ENCODE assay signal across 26 cellular contexts in genomic region chr3:192842711-192843436, GRCh38.
"Had no signal": no experiment of that assay in that cellular context is flagged by ENCODE, and none has a peak within 500 bp of the region (broad histone marks: within the 10 kb centered on the region; RNA-seq: fewer than 3 reads in every experiment).

No MANE protein-coding gene starts in this region.

- H3K4me3 Mint-ChIP-seq: activated CD4-positive, alpha-beta T cell treated with anti-CD3 and anti-CD28 coated beads, Interleukin-2, amount 10 ng/mL, durations not matched to agents 7 days and 5 days; activated CD8-positive, alpha-beta memory T cell treated with anti-CD3 and anti-CD28 coated beads, Interleukin-2, amount 10 ng/mL, durations not matched to agents 7 days and 5 days; activated CD8-positive, alpha-beta T cell treated with anti-CD3 and anti-CD28 coated beads for 36 hours; activated naive CD8-positive, alpha-beta T cell treated with anti-CD3 and anti-CD28 coated beads, Interleukin-2, amount 50 U/mL, for 24 hours; memory B cell; stimulated activated memory B cell treated with anti-CD40 and anti-IgM and Interleukin-4, amounts not matched to agents 10 μg/mL and 1 μg/mL and 100 μg/mL, for 72 hours had no signal

- DNase-seq: activated CD4-positive, alpha-beta T cell treated with anti-CD3 and anti-CD28 coated beads, Interleukin-2, amount 10 ng/mL, durations not matched to agents 7 days and 5 days; activated CD4-positive, CD25-positive, alpha-beta regulatory T cell treated with anti-CD3 and anti-CD28 coated beads, Interleukin-2, amount 50 U/mL, for 72 hours; activated CD8-positive, alpha-beta memory T cell treated with anti-CD3 and anti-CD28 coated beads, Interleukin-2, amount 10 ng/mL, durations not matched to agents 7 days and 5 days; activated CD8-positive, alpha-beta T cell treated with anti-CD3 and anti-CD28 coated beads for 36 hours; activated gamma-delta T cell; activated naive CD4-positive, alpha-beta T cell treated with anti-CD3 and anti-CD28 coated beads, Interleukin-2, amount 50 U/mL, for 16 hours; activated naive CD8-positive, alpha-beta T cell treated with anti-CD3 and anti-CD28 coated beads, Interleukin-2, amount 50 U/mL, for 24 hours; activated T-cell treated with anti-CD3 and anti-CD28 coated beads for 4 hours; cerebellar nuclear complex; head of caudate nucleus; hypothalamus; left cardiac atrium; pancreas; right lobe of liver; small intestine; stimulated activated CD4-positive, alpha-beta T cell treated with anti-CD3 and anti-CD28 coated beads, Interleukin-15, amount 100 ng/mL, for 24 hours; transverse colon had no signal

- H3K9me3 Mint-ChIP-seq: activated CD4-positive, alpha-beta T cell treated with anti-CD3 and anti-CD28 coated beads, Interleukin-2, amount 10 ng/mL, durations not matched to agents 7 days and 5 days; activated CD8-positive, alpha-beta T cell treated with anti-CD3 and anti-CD28 coated beads for 36 hours; activated naive CD8-positive, alpha-beta T cell treated with anti-CD3 and anti-CD28 coated beads, Interleukin-2, amount 50 U/mL, for 24 hours; memory B cell; nephron; stimulated activated memory B cell treated with anti-CD40 and anti-IgM and Interleukin-4, amounts not matched to agents 10 μg/mL and 1 μg/mL and 100 μg/mL, for 72 hours had no signal

- ATAC-seq: activated CD8-positive, alpha-beta memory T cell treated with anti-CD3 and anti-CD28 coated beads, Interleukin-2, amount 10 ng/mL, durations not matched to agents 7 days and 5 days; activated CD8-positive, alpha-beta T cell treated with anti-CD3 and anti-CD28 coated beads for 36 hours; activated naive CD8-positive, alpha-beta T cell treated with anti-CD3 and anti-CD28 coated beads, Interleukin-2, amount 50 U/mL, for 24 hours; gastroesophageal sphincter; pancreas; right lobe of liver; stimulated activated memory B cell treated with anti-CD40 and anti-IgM and Interleukin-4, amounts not matched to agents 10 μg/mL and 1 μg/mL and 100 μg/mL, for 72 hours had no signal

- H3K27me3 ChIP-seq: gastroesophageal sphincter, pancreas, right lobe of liver, transverse colon had no signal

- H3K36me3 ChIP-seq: gastroesophageal sphincter, pancreas, right lobe of liver, transverse colon had no signal

- H3K27ac ChIP-seq: coronary artery, epithelial cell of prostate, gastroesophageal sphincter, pancreas, right lobe of liver, transverse colon, VCaP had no signal

- H3K27me3 Mint-ChIP-seq: activated CD8-positive, alpha-beta T cell treated with anti-CD3 and anti-CD28 coated beads for 36 hours had no signal

- H3K4me1 ChIP-seq: right lobe of liver had no signal

- H3K4me3 ChIP-seq: coronary artery, gastroesophageal sphincter, pancreas, right lobe of liver, transverse colon had no signal

- H3K9me3 ChIP-seq: gastroesophageal sphincter, pancreas, right lobe of liver, transverse colon had no signal

- H3K27ac Mint-ChIP-seq: activated CD4-positive, alpha-beta T cell treated with anti-CD3 and anti-CD28 coated beads, Interleukin-2, amount 10 ng/mL, durations not matched to agents 7 days and 5 days; activated CD8-positive, alpha-beta memory T cell treated with anti-CD3 and anti-CD28 coated beads, Interleukin-2, amount 10 ng/mL, durations not matched to agents 7 days and 5 days; activated CD8-positive, alpha-beta T cell treated with anti-CD3 and anti-CD28 coated beads for 36 hours; activated naive CD8-positive, alpha-beta T cell treated with anti-CD3 and anti-CD28 coated beads, Interleukin-2, amount 50 U/mL, for 24 hours; memory B cell; nephron; stimulated activated memory B cell treated with anti-CD40 and anti-IgM and Interleukin-4, amounts not matched to agents 10 μg/mL and 1 μg/mL and 100 μg/mL, for 72 hours had no signal

- H3K36me3 Mint-ChIP-seq: activated CD8-positive, alpha-beta memory T cell treated with anti-CD3 and anti-CD28 coated beads, Interleukin-2, amount 10 ng/mL, durations not matched to agents 7 days and 5 days; memory B cell had no signal

- FAIRE-seq: islet of Langerhans, pancreas, small intestine, urothelium cell line had no signal
